Comparison of ENCODE assay signal across 8 cellular contexts in the genomic region with DNA sequence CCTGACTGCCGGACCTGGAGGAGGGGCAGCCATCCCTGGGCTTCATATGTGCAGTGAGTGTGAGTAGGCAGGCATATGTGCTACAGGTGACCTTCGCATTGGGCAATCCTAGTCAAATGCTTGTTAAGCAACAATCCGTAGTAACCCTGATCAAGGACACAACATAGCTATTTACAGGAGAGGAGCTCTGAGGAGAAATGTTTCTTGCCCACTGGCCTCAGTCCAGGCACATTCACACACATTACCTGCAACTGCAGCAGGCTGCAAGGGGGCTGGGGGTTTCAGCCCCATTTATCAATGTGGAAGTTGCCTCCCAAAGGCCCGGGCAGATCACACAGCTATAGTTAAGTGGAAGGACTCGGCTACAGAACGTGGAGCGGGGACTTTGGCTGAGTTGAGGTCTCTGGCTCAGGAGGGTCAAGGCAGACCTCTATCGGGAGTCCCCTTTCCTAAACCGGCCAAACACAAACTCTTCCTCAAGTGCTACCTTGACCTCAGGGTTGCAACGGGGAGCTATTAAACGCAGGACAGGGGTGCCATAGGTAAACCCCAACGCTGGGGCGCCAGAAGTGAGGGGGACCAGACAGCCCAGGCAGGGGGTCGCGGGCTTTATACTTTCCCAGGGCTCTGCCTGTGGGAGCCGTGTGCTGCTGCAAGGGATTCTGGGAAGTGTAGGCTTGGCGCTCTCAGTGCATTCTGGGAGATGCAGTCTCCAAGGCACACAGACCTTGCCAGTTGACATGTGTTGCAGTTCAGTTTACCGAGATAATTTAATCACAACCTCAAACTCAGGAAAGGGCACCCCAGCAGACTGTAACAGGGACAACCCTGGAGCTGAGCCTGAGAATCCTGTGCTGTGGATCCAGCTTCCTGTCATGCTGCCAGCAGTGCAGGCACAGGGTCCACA. TPM values are rescaled to one million over a fixed set of nuclear protein-coding genes. Genes with fewer than 3 reads are reported as not detected.
DNase-seq lines count a peak whose midpoint lies in the region; ATAC-seq and TF ChIP-seq lines count a peak whose summit lies in the region.

No MANE protein-coding gene starts in this region.

- H3K4me3 ChIP-seq in ACC112 (ENCODE audit: low read depth, low read length): peak overlapping the region; percentile 41; the same call in 1 of the 2 replicates
- H3K4me3 ChIP-seq in esophagus squamous epithelium: peak overlapping the region in 3 of 4 donors; percentile 26 to 57 (median 32)
- H3K4me3 ChIP-seq in naive thymus-derived CD4-positive, alpha-beta T cell (ENCODE audit: low read length): peak overlapping the region; percentile 25
- peak overlapping the region in 1 of 4 donors; percentile 34 for H3K4me3 ChIP-seq in transverse colon

- no peaks in the 10 kb centered on the region for H3K79me2 ChIP-seq in ACC112 (ENCODE audit: control insufficient read depth, insufficient read depth, low read length, unreplicated experiment)

- no peaks in the 10 kb centered on the region for H3K36me3 Mint-ChIP-seq in activated CD8-positive, alpha-beta T cell treated with anti-CD3 and anti-CD28 coated beads, Interleukin-2, amount 10 ng/mL, durations not matched to agents 7 days and 5 days (ENCODE audit: low read depth)
- H3K36me3 Mint-ChIP-seq in naive thymus-derived CD4-positive, alpha-beta T cell: no peaks in the 10 kb centered on the region

- no peaks in the 10 kb centered on the region for H3K36me3 ChIP-seq in ACC112 (ENCODE audit: insufficient read depth, low read length)
- H3K36me3 ChIP-seq in esophagus squamous epithelium: peaks cover 0 to 5% (median 0%) of the 10 kb centered on the region in 3 donors
- H3K36me3 ChIP-seq in naive thymus-derived CD4-positive, alpha-beta T cell (ENCODE audit: control insufficient read depth in 2 of 3, insufficient read depth in 3 of 3, low read length in 3 of 3): no peaks in the 10 kb centered on the region
- no peaks in the 10 kb centered on the region for H3K36me3 ChIP-seq in transverse colon

- intact Hi-C loops in esophagus squamous epithelium (cut with DNase I): loop anchor here (10.0 kb wide), 1 partner anchor 209 kb away; a partner anchor contains a TSS
- intact Hi-C loops in naive thymus-derived CD4-positive, alpha-beta T cell (cut with micrococcal nuclease): loop anchor here in 1 of 2 donors (1.0 kb wide), 1 partner anchor 10 kb away; a partner anchor contains a TSS
- intact Hi-C loops in transverse colon (cut with DNase I; ENCODE audit: low total_unique reads): no loop called here

- DNase-seq in NCI-H2029 (lab: John Stamatoyannopoulos, UW) (peak; percentile 28), esophagus squamous epithelium (lab: John Stamatoyannopoulos, UW) (no peak), transverse colon (peak; percentile 55)
- peak; percentile 61 for DNase-seq in activated CD8-positive, alpha-beta T cell treated with anti-CD3 and anti-CD28 coated beads, Interleukin-2, amount 10 ng/mL, durations not matched to agents 7 days and 5 days
- peak in 4 of 9 donors; percentile 21 to 44 (median 39) for DNase-seq in naive thymus-derived CD4-positive, alpha-beta T cell

- peak overlapping the region; percentile 60 for H3K27ac Mint-ChIP-seq in activated CD8-positive, alpha-beta T cell treated with anti-CD3 and anti-CD28 coated beads, Interleukin-2, amount 10 ng/mL, durations not matched to agents 7 days and 5 days
- peak overlapping the region in 2 of 9 donors; percentile 25 to 41 for H3K27ac Mint-ChIP-seq in naive thymus-derived CD4-positive, alpha-beta T cell

- POLR2A ChIA-PET in activated CD8-positive, alpha-beta T cell treated with anti-CD3 and anti-CD28 coated beads, Interleukin-2, amount 10 ng/mL, durations not matched to agents 7 days and 5 days (lab: Charles Lee): interaction anchor here (0.8 kb wide), 1 partner anchor 116 kb away, joined by 3 read pairs; a partner anchor contains a TSS
- POLR2A ChIA-PET in naive thymus-derived CD4-positive, alpha-beta T cell (lab: Charles Lee): interaction anchor here (0.6 to 2.9 kb wide), 4 partner anchors 9 to 175 kb away, joined by 3 to 18 read pairs (median 4); a partner anchor contains a TSS

- peak overlapping the region; percentile 80 for H2AFZ ChIP-seq in ACC112 (ENCODE audit: low read length, unreplicated experiment)

- ATAC-seq in GM18498 (IDR thresholded peaks at IDR 0.05; ENCODE audit: unreplicated experiment) (peak; percentile 53), GM18861 (IDR thresholded peaks at IDR 0.05; ENCODE audit: unreplicated experiment) (no peak)
- ATAC-seq in activated CD8-positive, alpha-beta T cell treated with anti-CD3 and anti-CD28 coated beads, Interleukin-2, amount 10 ng/mL, durations not matched to agents 7 days and 5 days: peak; percentile 76
- peak; percentile 80 for ATAC-seq in naive thymus-derived CD4-positive, alpha-beta T cell

- H3K4me1 Mint-ChIP-seq in activated CD8-positive, alpha-beta T cell treated with anti-CD3 and anti-CD28 coated beads, Interleukin-2, amount 10 ng/mL, durations not matched to agents 7 days and 5 days (ENCODE audit: low read depth): peaks cover 14% of the 10 kb centered on the region
- H3K4me1 Mint-ChIP-seq in naive thymus-derived CD4-positive, alpha-beta T cell: peaks cover 9 to 16% (median 11%) of the 10 kb centered on the region in 7 donors

- H3K27me3 Mint-ChIP-seq in activated CD8-positive, alpha-beta T cell treated with anti-CD3 and anti-CD28 coated beads, Interleukin-2, amount 10 ng/mL, durations not matched to agents 7 days and 5 days (ENCODE audit: low read depth): no peaks in the 10 kb centered on the region
- no peaks in the 10 kb centered on the region for H3K27me3 Mint-ChIP-seq in naive thymus-derived CD4-positive, alpha-beta T cell

- H3K4me3 Mint-ChIP-seq in activated CD8-positive, alpha-beta T cell treated with anti-CD3 and anti-CD28 coated beads, Interleukin-2, amount 10 ng/mL, durations not matched to agents 7 days and 5 days: peak overlapping the region; percentile 29
- H3K4me3 Mint-ChIP-seq in naive thymus-derived CD4-positive, alpha-beta T cell: peak overlapping the region in 9 of 10 donors; percentile 29 to 76 (median 67)

- no peak for TF ChIP-seq POLR2A in esophagus squamous epithelium (IDR thresholded peaks at IDR 0.05)
- no peak for TF ChIP-seq POLR2A in transverse colon (IDR thresholded peaks at IDR 0.05)

- CTCF ChIA-PET in activated CD8-positive, alpha-beta T cell treated with anti-CD3 and anti-CD28 coated beads, Interleukin-2, amount 10 ng/mL, durations not matched to agents 7 days and 5 days (lab: Charles Lee): interaction anchor here (0.8 to 4.1 kb wide), 11 partner anchors 9 to 588 kb away, joined by 3 to 26 read pairs (median 3); a partner anchor contains a TSS
- CTCF ChIA-PET in naive thymus-derived CD4-positive, alpha-beta T cell (lab: Charles Lee): interaction anchor here (0.6 to 1.3 kb wide), 6 partner anchors 16 to 514 kb away, joined by 3 to 4 read pairs (median 3); no protein-coding TSS in a partner anchor

- H3K27me3 ChIP-seq in ACC112 (ENCODE audit: insufficient read depth, low read length) (no peaks in the 10 kb centered on the region), esophagus squamous epithelium (no peaks in the 10 kb centered on the region), transverse colon (no peaks in the 10 kb centered on the region)
- H3K27me3 ChIP-seq in naive thymus-derived CD4-positive, alpha-beta T cell (ENCODE audit: control insufficient read depth in 2 of 2, insufficient read depth in 2 of 2, low read length in 2 of 2): no peaks in the 10 kb centered on the region

- TF ChIP-seq CTCF in esophagus squamous epithelium (IDR thresholded peaks at IDR 0.05): peak in 1 of 6 experiments; percentile 20
- TF ChIP-seq CTCF in transverse colon (IDR thresholded peaks at IDR 0.05): no peak

- H3K4me1 ChIP-seq in ACC112 (ENCODE audit: control insufficient read depth, insufficient read depth, low read length, unreplicated experiment) (peaks cover 7% of the 10 kb centered on the region), esophagus squamous epithelium (peaks cover 6 to 11% (median 8%) of the 10 kb centered on the region in 3 donors), transverse colon (peaks cover 3 to 14% (median 9%) of the 10 kb centered on the region in 4 donors)
- peaks cover 0 to 4% of the 10 kb centered on the region in 2 donors for H3K4me1 ChIP-seq in naive thymus-derived CD4-positive, alpha-beta T cell (ENCODE audit: control insufficient read depth in 2 of 2, insufficient read depth in 2 of 2, low read length in 2 of 2)

- H3K27ac ChIP-seq in ACC112 (ENCODE audit: low read depth, low read length) (no peak overlapping the region), esophagus squamous epithelium (no peak overlapping the region), transverse colon (no peak overlapping the region)
- H3K27ac ChIP-seq in naive thymus-derived CD4-positive, alpha-beta T cell (ENCODE audit: low read depth, low read length): no peak overlapping the region

- in situ Hi-C loops in transverse colon (cut with MboI; ENCODE audit: low pct_ligation_motif_present in 1 of 4, low pct_unique_long_range_greater_than_20kb in 1 of 4, low sequenced_read_pairs in 3 of 4): loop anchor here (5.0 to 25.0 kb wide), 3 partner anchors 96 to 186 kb away; a partner anchor contains a TSS

- TF ChIP-seq EP300 in transverse colon (IDR thresholded peaks at IDR 0.05; ENCODE audit: low read depth): no peak

- whole genome bisulfite sequencing in esophagus squamous epithelium, 2 donors: 27 to 60% methylated on average over 2 to 10 of the region's 18 CpGs
- 48 to 100% methylated on average over 1 to 16 of the region's 18 CpGs for WGBS in transverse colon (ENCODE audit: low coverage in 1 of 2), 2 donors

- no peaks in the 10 kb centered on the region for H3K9me3 Mint-ChIP-seq in activated CD8-positive, alpha-beta T cell treated with anti-CD3 and anti-CD28 coated beads, Interleukin-2, amount 10 ng/mL, durations not matched to agents 7 days and 5 days (ENCODE audit: insufficient read depth)
- H3K9me3 Mint-ChIP-seq in naive thymus-derived CD4-positive, alpha-beta T cell: no peaks in the 10 kb centered on the region

- no peaks in the 10 kb centered on the region for H3K9me3 ChIP-seq in esophagus squamous epithelium
- H3K9me3 ChIP-seq in naive thymus-derived CD4-positive, alpha-beta T cell (ENCODE audit: control insufficient read depth in 2 of 3, low read length in 3 of 3): no peaks in the 10 kb centered on the region
- H3K9me3 ChIP-seq in transverse colon: no peaks in the 10 kb centered on the region

RNA-seq across cellular contexts. Expression of a gene that starts 9.4 kb away (rescaled TPM):
- 10 to 100 TPM; 12.1 to 12.4 TPM for total RNA-seq in activated CD8-positive, alpha-beta T cell treated with anti-CD3 and anti-CD28 coated beads, Interleukin-2, amount 10 ng/mL, durations not matched to agents 7 days and 5 days
- total RNA-seq in esophagus squamous epithelium (1 to 10 TPM; 1.3 to 1.9 (median 1.4) TPM), transverse colon (10 to 100 TPM in 1 of 4 donors, 1 to 10 TPM in 3; 1.8 to 12.0 (median 6.3) TPM)
- total RNA-seq in naive thymus-derived CD4-positive, alpha-beta T cell: 10 to 100 TPM in 1 of 5 experiments, 1 to 10 TPM in 4; 5.8 to 13.8 (median 6.2) TPM
- 1 to 10 TPM; 7.6 to 8.8 TPM for polyA plus RNA-seq in naive thymus-derived CD4-positive, alpha-beta T cell

RNA-seq across cellular contexts. Expression of a gene that starts 17.6 kb away (rescaled TPM):
- total RNA-seq in activated CD8-positive, alpha-beta T cell treated with anti-CD3 and anti-CD28 coated beads, Interleukin-2, amount 10 ng/mL, durations not matched to agents 7 days and 5 days: 1 to 10 TPM; 1.1 to 1.4 TPM
- 10 to 100 TPM in 2 of 4 donors, 1 to 10 TPM in 2; 6.2 to 27.8 (median 9.9) TPM for total RNA-seq in esophagus squamous epithelium
- total RNA-seq in naive thymus-derived CD4-positive, alpha-beta T cell: 1 to 10 TPM in 1 of 5 experiments, under 1 TPM in 4; 0.35 to 1.4 (median 0.61) TPM
- 1 to 10 TPM in 1 of 2 donors, under 1 TPM in 1; 0.89 to 1.1 TPM for polyA plus RNA-seq in naive thymus-derived CD4-positive, alpha-beta T cell
- total RNA-seq in transverse colon: 100 to 1,000 TPM in 1 of 4 donors, 10 to 100 TPM in 3; 41.0 to 152 (median 65.6) TPM

RNA-seq across cellular contexts. Expression of a gene that starts 22.9 kb away (rescaled TPM):
- total RNA-seq in activated CD8-positive, alpha-beta T cell treated with anti-CD3 and anti-CD28 coated beads, Interleukin-2, amount 10 ng/mL, durations not matched to agents 7 days and 5 days: under 1 TPM; 0.61 to 0.94 TPM
- total RNA-seq in esophagus squamous epithelium: 1 to 10 TPM; 2.6 to 6.1 (median 3.9) TPM
- 1 to 10 TPM in 1 of 5 experiments, under 1 TPM in 3, not detected in 1; 0.34 to 3.5 (median 0.54) TPM for total RNA-seq in naive thymus-derived CD4-positive, alpha-beta T cell
- polyA plus RNA-seq in naive thymus-derived CD4-positive, alpha-beta T cell: under 1 TPM; 0.45 to 0.50 TPM
- total RNA-seq in transverse colon: 1 to 10 TPM in 2 of 4 donors, under 1 TPM in 1, not detected in 1; 0.27 to 4.9 (median 1.1) TPM

RNA-seq across cellular contexts. Expression of a gene that starts 24.5 kb away (rescaled TPM):
- total RNA-seq in activated CD8-positive, alpha-beta T cell treated with anti-CD3 and anti-CD28 coated beads, Interleukin-2, amount 10 ng/mL, durations not matched to agents 7 days and 5 days: 100 to 1,000 TPM; 334 to 346 TPM
- total RNA-seq in esophagus squamous epithelium: 100 to 1,000 TPM; 149 to 242 (median 193) TPM
- 100 to 1,000 TPM; 241 to 398 (median 263) TPM for total RNA-seq in naive thymus-derived CD4-positive, alpha-beta T cell
- 100 to 1,000 TPM; 747 to 884 TPM for polyA plus RNA-seq in naive thymus-derived CD4-positive, alpha-beta T cell
- 100 to 1,000 TPM in 3 of 4 donors, 10 to 100 TPM in 1; 92.7 to 320 (median 202) TPM for total RNA-seq in transverse colon

RNA-seq across cellular contexts. Expression of a gene that starts 27.6 kb away (rescaled TPM):
- total RNA-seq in activated CD8-positive, alpha-beta T cell treated with anti-CD3 and anti-CD28 coated beads, Interleukin-2, amount 10 ng/mL, durations not matched to agents 7 days and 5 days: under 1 TPM; 0.23 to 0.45 TPM
- total RNA-seq in esophagus squamous epithelium (not detected), transverse colon (under 1 TPM in 1 of 4 donors, not detected in 3; 0.48 TPM)
- 1 to 10 TPM in 3 of 5 experiments, under 1 TPM in 2; 0.53 to 2.0 (median 1.5) TPM for total RNA-seq in naive thymus-derived CD4-positive, alpha-beta T cell
- polyA plus RNA-seq in naive thymus-derived CD4-positive, alpha-beta T cell: under 1 TPM; 0.53 to 0.90 TPM
